26 cellular contexts compared by ENCODE assay signal in the genomic region with DNA sequence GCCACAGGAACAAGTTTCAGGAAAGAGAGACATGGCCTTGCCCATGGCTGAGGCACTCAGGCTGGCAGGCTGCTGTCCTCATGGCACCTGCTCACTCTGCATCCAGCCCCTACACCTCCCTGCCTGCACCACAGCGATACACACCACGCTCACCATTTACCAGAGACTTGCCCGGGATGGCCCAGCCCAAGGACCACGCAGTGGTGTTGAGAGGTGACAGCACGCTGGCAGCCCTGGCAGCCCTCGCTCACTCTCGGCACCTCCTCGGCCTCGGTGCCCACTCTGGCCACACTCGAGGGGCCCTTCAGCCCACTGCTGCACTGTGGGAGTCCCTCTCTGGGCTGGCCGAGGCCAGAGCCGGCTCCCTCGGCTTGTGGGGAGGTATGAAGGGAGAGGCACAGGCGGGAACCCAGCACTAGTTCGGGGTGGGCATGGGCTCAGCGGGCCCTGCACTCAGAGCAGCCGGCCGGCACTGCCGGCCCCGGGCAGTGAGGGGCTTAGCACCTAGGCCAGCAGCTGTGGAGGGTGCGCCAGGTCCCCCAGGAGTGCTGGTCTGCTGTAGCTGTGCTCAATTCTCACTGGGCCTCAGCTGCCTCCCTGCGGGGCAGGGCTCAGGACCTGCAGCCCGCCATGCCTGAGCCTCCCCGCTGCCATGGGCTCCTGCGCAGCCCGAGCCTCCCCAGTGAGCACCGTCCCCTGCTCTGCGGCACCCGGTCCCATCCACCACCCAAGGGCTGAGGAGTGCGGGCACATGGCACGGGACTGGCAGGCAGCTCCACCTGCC. TPM values are rescaled to one million over a fixed set of nuclear protein-coding genes. Genes with fewer than 3 reads are reported as not detected.
DNase-seq lines count a peak whose midpoint lies in the region; ATAC-seq and TF ChIP-seq lines count a peak whose summit lies in the region.
"Had no signal": no experiment of that assay in that cellular context is flagged by ENCODE, and none has a peak within 500 bp of the region (broad histone marks: within the 10 kb centered on the region; RNA-seq: fewer than 3 reads in every experiment).

No MANE protein-coding gene starts in this region.

- no peak overlapping the region for H4K8ac ChIP-seq in mesenchymal stem cell (ENCODE audit: low read length)

- ATAC-seq in Right ventricle myocardium superior (ENCODE audit: poor library complexity) (no peak), upper lobe of left lung (ENCODE audit: low FRiP score in 2 of 2) (no peak)
- ATAC-seq: activated naive CD8-positive, alpha-beta T cell treated with anti-CD3 and anti-CD28 coated beads, Interleukin-2, amount 50 U/mL, for 24 hours; effector memory CD8-positive, alpha-beta T cell; esophagus mucosa; naive thymus-derived CD4-positive, alpha-beta T cell had no signal

- no peak overlapping the region for H3K23ac ChIP-seq in mesenchymal stem cell (ENCODE audit: low read length in 2 of 2)

- TF ChIP-seq POLR2A in upper lobe of left lung (IDR thresholded peaks at IDR 0.05), result no peak

- no peak overlapping the region for H3K27ac ChIP-seq in mesenchymal stem cell (ENCODE audit: low read length, poor library complexity, severe bottlenecking)
- H3K27ac ChIP-seq in upper lobe of left lung, result no peak overlapping the region
- H3K27ac ChIP-seq: right atrium auricular region, SK-N-MC had no signal

- H3K36me3 ChIP-seq in H7 (replicated peaks; ENCODE audit: control insufficient read depth, insufficient read depth, low read length), result no peaks in the 10 kb centered on the region
- H3K36me3 ChIP-seq in mesenchymal stem cell (ENCODE audit: control insufficient read depth in 1 of 2, insufficient read depth in 2 of 2, low read depth in 1 of 2, low read length in 2 of 2), result peaks cover 0 to 6% of the 10 kb centered on the region in 2 experiments
- peaks cover 0 to 16% (median 8%) of the 10 kb centered on the region in 4 donors for H3K36me3 ChIP-seq in upper lobe of left lung

- H3K9me3 ChIP-seq in mesenchymal stem cell (ENCODE audit: control insufficient read depth, low read length), result no peaks in the 10 kb centered on the region
- H3K9me3 ChIP-seq in upper lobe of left lung, result no peaks in the 10 kb centered on the region
- H3K9me3 ChIP-seq: right atrium auricular region had no signal

- H2BK5ac ChIP-seq in mesenchymal stem cell (ENCODE audit: low read depth, low read length, poor library complexity, severe bottlenecking), result no peak overlapping the region

- H3K4me1 ChIP-seq in mesenchymal stem cell (ENCODE audit: control insufficient read depth, insufficient read depth, low read depth, low read length), result no peaks in the 10 kb centered on the region
- H3K4me1 ChIP-seq in upper lobe of left lung, result peaks cover 6 to 28% (median 10%) of the 10 kb centered on the region in 4 donors

- DNase-seq in cardiac septum (ENCODE audit: low spot score) (peak; percentile 78), Right ventricle myocardium superior (no peak), H7 (peak; percentile 42), mesenchymal stem cell (no peak), upper lobe of left lung (peak; percentile 22 to 81), dedifferentiated amniotic fluid mesenchymal stem cell (ENCODE audit: extremely low spot score) (no peak), H4 (ENCODE audit: low spot score) (no peak), inferior parietal cortex (ENCODE audit: extremely low spot score) (no peak)
- DNase-seq: activated CD4-positive, CD25-positive, alpha-beta regulatory T cell; activated naive CD8-positive, alpha-beta T cell treated with anti-CD3 and anti-CD28 coated beads, Interleukin-2, amount 50 U/mL, for 24 hours; CD4-positive, CD25-positive, alpha-beta regulatory T cell; DMS 273 treated with DMSO at 0.1 percent for 48 hours; effector memory CD8-positive, alpha-beta T cell; foreskin melanocyte; Karpas-422; mesendoderm; MV-4-11; NCI-H1694 treated with DMSO at 0.1 percent for 48 hours; NCI-H526 treated with DMSO at 0.1 percent for 48 hours; T-helper 9 cell had no signal

- no peak overlapping the region for H3K14ac ChIP-seq in mesenchymal stem cell (ENCODE audit: low read length in 2 of 2)

- no peak overlapping the region for H2BK15ac ChIP-seq in mesenchymal stem cell (ENCODE audit: low read depth, poor library complexity, severe bottlenecking)

- H3K4me3 ChIP-seq in H7 (ENCODE audit: insufficient read depth, low read depth, low read length) (no peak overlapping the region), mesenchymal stem cell (ENCODE audit: insufficient read depth in 1 of 2, low read depth in 1 of 2, low read length in 2 of 2) (peak overlapping the region in 1 of 2 experiments; percentile 40), upper lobe of left lung (no peak overlapping the region)
- H3K4me3 ChIP-seq: right atrium auricular region, SK-N-MC had no signal

- TF ChIP-seq EP300 in upper lobe of left lung (IDR thresholded peaks at IDR 0.05), result no peak

- H3K79me1 ChIP-seq in mesenchymal stem cell (replicated peaks; ENCODE audit: low read length, poor library complexity, severe bottlenecking), result no peaks in the 10 kb centered on the region

- H4K91ac ChIP-seq in mesenchymal stem cell (ENCODE audit: low read length), result peak overlapping the region; percentile 25

- TF ChIP-seq CTCF in upper lobe of left lung (IDR thresholded peaks at IDR 0.05), result no peak

- no peak overlapping the region for H2BK120ac ChIP-seq in mesenchymal stem cell (ENCODE audit: low read depth, low read length)

- H2AK5ac ChIP-seq in mesenchymal stem cell (ENCODE audit: low read length, severe bottlenecking), result no peak overlapping the region

- H3K4ac ChIP-seq in mesenchymal stem cell (ENCODE audit: low read depth in 1 of 2, low read length in 2 of 2), result no peak overlapping the region

- H3K27me3 ChIP-seq in H7 (ENCODE audit: control insufficient read depth, insufficient read depth, low read length), result no peaks in the 10 kb centered on the region
- H3K27me3 ChIP-seq in mesenchymal stem cell (ENCODE audit: control insufficient read depth in 1 of 2, insufficient read depth in 1 of 2, low read length in 2 of 2), result peaks cover 0 to 6% of the 10 kb centered on the region in 2 experiments
- no peaks in the 10 kb centered on the region for H3K27me3 ChIP-seq in upper lobe of left lung
- H3K27me3 ChIP-seq: right atrium auricular region had no signal

- no peak overlapping the region for H2AFZ ChIP-seq in mesenchymal stem cell (ENCODE audit: low read depth, low read length)

- 90% methylated on average over 31 of the region's 31 CpGs for whole genome bisulfite sequencing in mesenchymal stem cell
- 93 to 100% methylated on average over 3 to 31 of the region's 31 CpGs for WGBS in upper lobe of left lung, 2 donors

- H2BK12ac ChIP-seq in mesenchymal stem cell (ENCODE audit: low read length in 2 of 2), result no peak overlapping the region

- H3K18ac ChIP-seq in mesenchymal stem cell (ENCODE audit: low read depth in 1 of 2, low read length in 2 of 2), result no peak overlapping the region

- H3K4me2 ChIP-seq in mesenchymal stem cell (ENCODE audit: low read length, poor library complexity, severe bottlenecking), result no peak overlapping the region

- no peak overlapping the region for H3K9ac ChIP-seq in mesenchymal stem cell (ENCODE audit: low read length)

- intact Hi-C loops in cardiac septum (cut with DNase I) (loop anchor here (5.0 kb wide), 1 partner anchor 83 kb away; no protein-coding TSS in a partner anchor), Right ventricle myocardium superior (cut with DNase I) (no loop called here)

RNA-seq across cellular contexts. Expression of gene ZDHHC11B, which starts 20.3 kb away (rescaled TPM):
- 5.5 TPM for total RNA-seq in cardiac septum
- total RNA-seq in Right ventricle myocardium superior, result 18.8 TPM
- total RNA-seq in H7 (2014; rRNA removed; shearing (Covaris generic)), result 0.07 and 0.33 TPM in 2 replicates
- polyA plus RNA-seq in mesenchymal stem cell (2013, experiment 1 of 2), result 0.33 TPM
- polyA plus RNA-seq in mesenchymal stem cell (2013, experiment 2 of 2), result 0.10 TPM
- total RNA-seq in upper lobe of left lung, result 10 to 100 TPM in 4 of 6 donors, 1 to 10 TPM in 2; 7.4 to 40.8 (median 13.1) TPM
- 0.19 and 0.35 TPM in 2 replicates for total RNA-seq in H4 (2014; rRNA removed; shearing (Covaris generic))
- total RNA-seq: osteoblast had no signal
- polyA plus RNA-seq: AG04450; CD4-positive, CD25-positive, alpha-beta regulatory T cell had no signal

Comparison
In these comparisons a context has a peak if more than half of its experiments do, and no peak if none do; other contexts are left out.
1. DNase-seq: peak in cardiac septum (single experiment), H7 (single experiment) and upper lobe of left lung (2 of 2); none in Right ventricle myocardium superior (single experiment), mesenchymal stem cell (single experiment), dedifferentiated amniotic fluid mesenchymal stem cell (single experiment), H4 (single experiment) and inferior parietal cortex (single experiment).